Comparison of ENCODE assay signal across 8 cellular contexts in the genomic region with DNA sequence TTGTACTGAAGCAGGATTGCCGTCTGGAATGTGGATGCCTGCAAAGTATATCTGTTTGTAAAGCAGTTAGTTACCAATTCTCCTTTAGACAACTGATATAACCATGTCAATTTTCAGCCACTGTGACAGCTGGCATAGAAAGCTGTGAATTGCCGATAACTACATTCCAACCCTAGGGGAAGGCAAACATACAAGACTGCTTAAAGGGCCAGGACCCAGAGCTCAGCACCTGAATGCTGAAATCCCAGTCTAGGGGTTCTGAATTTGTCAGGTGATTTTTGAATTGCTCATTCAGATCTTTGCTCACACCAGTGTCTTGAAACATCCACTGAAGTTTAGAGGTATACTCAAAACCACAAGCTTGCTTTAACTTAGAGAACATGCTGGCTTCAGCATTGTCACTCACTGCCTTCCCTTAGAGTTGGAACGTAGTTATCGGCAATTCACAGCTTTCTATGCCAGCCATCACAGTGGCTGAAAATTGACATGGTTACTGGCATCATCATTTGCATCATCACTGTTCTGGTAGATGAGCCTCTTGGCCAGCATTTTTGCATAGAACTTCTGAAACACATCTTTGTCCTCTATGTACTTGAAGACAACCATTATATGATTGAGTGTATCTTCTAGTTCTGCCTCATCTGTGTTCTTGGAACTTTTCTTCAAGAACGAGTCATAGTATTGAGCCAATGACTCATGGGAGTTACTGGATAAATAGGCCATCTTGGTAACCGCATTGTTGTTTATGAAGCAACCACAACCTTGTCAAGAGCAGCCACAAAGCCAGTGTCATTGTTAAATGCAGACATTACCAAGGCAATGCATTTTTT.
DNase-seq lines count a peak whose midpoint lies in the region; ATAC-seq, FAIRE-seq and TF ChIP-seq lines count a peak whose summit lies in the region.

No MANE protein-coding gene starts in this region.

- H3K27me3 ChIP-seq in brain microvascular endothelial cell (replicated peaks), result no peaks in the 10 kb centered on the region

- ATAC-seq in HG03439 (IDR thresholded peaks at IDR 0.05; ENCODE audit: unreplicated experiment), result peak; percentile 70
- no peak for ATAC-seq in GM19455 (IDR thresholded peaks at IDR 0.05; ENCODE audit: unreplicated experiment)

- DNase-seq in stimulated activated CD4-positive, alpha-beta T cell treated with anti-CD3 and anti-CD28 coated beads, Interleukin-4, amount 100 ng/mL, for 24 hours, result peak; percentile 16
- DNase-seq in stimulated activated CD4-positive, alpha-beta T cell treated with anti-CD3 and anti-CD28 coated beads, Interleukin-12 subunit alpha, Interleukin-12 subunit beta, amount 100 ng/mL, for 4 hours, result no peak
- DNase-seq in brain microvascular endothelial cell (peak; percentile 97), urothelium cell line (ENCODE audit: low spot score) (peak; percentile 69), GDM1 (lab: John Stamatoyannopoulos, UW) (no peak), OCI-M2 (lab: John Stamatoyannopoulos, UW; ENCODE audit: unreplicated experiment) (no peak)

- H3K36me3 ChIP-seq in brain microvascular endothelial cell (replicated peaks), result no peaks in the 10 kb centered on the region

- TF ChIP-seq CTCF in brain microvascular endothelial cell (IDR thresholded peaks at IDR 0.05; ENCODE audit: low read depth, low read length, missing control alignments), result no peak

- peak overlapping the region; percentile 19 for H3K27ac ChIP-seq in brain microvascular endothelial cell

- in situ Hi-C loops in brain microvascular endothelial cell (cut with HindIII; ENCODE audit: low pct_ligation_motif_present, low sequenced_read_pairs), result no loop called here

- FAIRE-seq in urothelium cell line (lab: Jason Lieb, UNC), result peak; percentile 79

- no peak overlapping the region for H3K4me3 ChIP-seq in brain microvascular endothelial cell (ENCODE audit: low read depth, low read length)

Comparison
In these comparisons a context has a peak if more than half of its experiments do, and no peak if none do; other contexts are left out.
1. DNase-seq: peak in stimulated activated CD4-positive, alpha-beta T cell treated with anti-CD3 and anti-CD28 coated beads, Interleukin-4, amount 100 ng/mL, for 24 hours (single experiment), brain microvascular endothelial cell (single experiment) and urothelium cell line (single experiment); none in stimulated activated CD4-positive, alpha-beta T cell treated with anti-CD3 and anti-CD28 coated beads, Interleukin-12 subunit alpha, Interleukin-12 subunit beta, amount 100 ng/mL, for 4 hours (single experiment), GDM1 (single experiment) and OCI-M2 (single experiment).